ENCODE assay signal across 31 cellular contexts in the genomic region with DNA sequence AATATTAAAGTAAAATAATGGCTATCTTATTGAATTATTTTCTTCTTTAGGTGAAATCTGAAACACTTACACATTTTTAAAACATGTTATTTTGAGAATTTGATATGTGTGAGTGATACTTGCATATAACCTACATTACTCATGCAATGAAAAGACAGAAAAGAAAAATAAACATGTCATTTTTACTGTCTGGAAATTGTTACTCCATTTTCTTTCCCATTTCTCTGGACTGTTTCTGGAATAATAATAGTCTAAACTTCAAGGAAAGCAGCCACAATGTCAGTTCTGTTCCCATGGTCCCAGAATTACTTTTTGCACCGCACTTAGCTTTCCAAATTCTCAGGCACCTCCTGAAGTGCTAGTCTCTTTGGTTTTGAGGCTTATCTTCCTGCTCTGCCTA.
DNase-seq lines count a peak whose midpoint lies in the region; ATAC-seq and TF ChIP-seq lines count a peak whose summit lies in the region.
"Had no signal": no experiment of that assay in that cellular context is flagged by ENCODE, and none has a peak within 500 bp of the region (broad histone marks: within the 10 kb centered on the region; RNA-seq: fewer than 3 reads in every experiment).

No MANE protein-coding gene starts in this region.

- no peak overlapping the region for H3K14ac ChIP-seq in mesenchymal stem cell (ENCODE audit: low read length in 2 of 2)

- H2AFZ ChIP-seq in DND-41 (ENCODE audit: low read depth, low read length) (peak overlapping the region; percentile 38; the same call in 1 of the 2 replicates), mesenchymal stem cell (ENCODE audit: low read depth, low read length) (no peak overlapping the region)

- H3K4me1 ChIP-seq in DND-41 (ENCODE audit: insufficient read depth, low read length) (no peaks in the 10 kb centered on the region), mesenchymal stem cell (ENCODE audit: control insufficient read depth, insufficient read depth, low read depth, low read length) (peaks cover 8% of the 10 kb centered on the region)
- H3K4me1 ChIP-seq: esophagus squamous epithelium, spleen had no signal

- H3K27me3 Mint-ChIP-seq in activated T-helper 1 cell treated with anti-CD3 and anti-CD28 coated beads, Interleukin-12 subunit alpha, Interleukin-12 subunit beta, Interleukin-2, Interleukin-4 antibody, amounts not matched to agents 30 ng/mL and 10 ng/mL and 1 ng/mL, durations not matched to agents 14 hours and 24 hours and 36 hours (ENCODE audit: insufficient read depth): no peaks in the 10 kb centered on the region
- H3K27me3 Mint-ChIP-seq: activated CD4-positive, alpha-beta T cell treated with anti-CD3 and anti-CD28 coated beads for 36 hours; activated naive CD8-positive, alpha-beta T cell; CD4-positive, CD25-positive, alpha-beta regulatory T cell; central memory CD8-positive, alpha-beta T cell had no signal

- no peaks in the 10 kb centered on the region for H4K20me1 ChIP-seq in DND-41 (ENCODE audit: insufficient read depth, low read length)

- H3K18ac ChIP-seq in mesenchymal stem cell (ENCODE audit: low read depth in 1 of 2, low read length in 2 of 2): peak overlapping the region in 1 of 2 experiments; percentile 9

- H2BK12ac ChIP-seq in mesenchymal stem cell (ENCODE audit: low read length in 2 of 2): no peak overlapping the region

- H3K4me3 Mint-ChIP-seq in activated T-helper 1 cell treated with anti-CD3 and anti-CD28 coated beads, Interleukin-12 subunit alpha, Interleukin-12 subunit beta, Interleukin-2, Interleukin-4 antibody, amounts not matched to agents 30 ng/mL and 10 ng/mL and 1 ng/mL, durations not matched to agents 14 hours and 24 hours and 36 hours: no peak overlapping the region
- H3K4me3 Mint-ChIP-seq: activated CD4-positive, alpha-beta T cell treated with anti-CD3 and anti-CD28 coated beads for 36 hours; activated CD8-positive, alpha-beta T cell treated with anti-CD3 and anti-CD28 coated beads, Interleukin-2, amount 10 ng/mL, durations not matched to agents 7 days and 5 days; activated naive CD8-positive, alpha-beta T cell; CD4-positive, CD25-positive, alpha-beta regulatory T cell; central memory CD8-positive, alpha-beta T cell; immature natural killer cell; memory B cell had no signal

- H3K9me3 ChIP-seq in DND-41 (ENCODE audit: insufficient read depth, low read length, severe bottlenecking) (no peaks in the 10 kb centered on the region), mesenchymal stem cell (ENCODE audit: control insufficient read depth, low read length) (no peaks in the 10 kb centered on the region)
- H3K9me3 ChIP-seq: esophagus squamous epithelium, tibial nerve had no signal

- H3K23ac ChIP-seq in mesenchymal stem cell (ENCODE audit: low read length in 2 of 2): no peak overlapping the region

- 95% methylated on average over 1 of the region's 1 CpG for WGBS in mesenchymal stem cell

- H3K36me3 Mint-ChIP-seq in activated T-helper 1 cell treated with anti-CD3 and anti-CD28 coated beads, Interleukin-12 subunit alpha, Interleukin-12 subunit beta, Interleukin-2, Interleukin-4 antibody, amounts not matched to agents 30 ng/mL and 10 ng/mL and 1 ng/mL, durations not matched to agents 14 hours and 24 hours and 36 hours (ENCODE audit: low read depth): no peaks in the 10 kb centered on the region
- H3K36me3 Mint-ChIP-seq: activated naive CD8-positive, alpha-beta T cell; CD4-positive, CD25-positive, alpha-beta regulatory T cell; immature natural killer cell; memory B cell had no signal

- H4K91ac ChIP-seq in mesenchymal stem cell (ENCODE audit: low read length): no peak overlapping the region

- H3K4ac ChIP-seq in mesenchymal stem cell (ENCODE audit: low read depth in 1 of 2, low read length in 2 of 2): no peak overlapping the region

- intact Hi-C loops in activated T-helper 1 cell treated with anti-CD3 and anti-CD28 coated beads, Interleukin-12 subunit alpha, Interleukin-12 subunit beta, Interleukin-2, Interleukin-4 antibody, amounts not matched to agents 30 ng/mL and 10 ng/mL and 1 ng/mL, durations not matched to agents 14 hours and 24 hours and 36 hours (cut with micrococcal nuclease): no loop called here

- peak overlapping the region; percentile 69 for H4K8ac ChIP-seq in mesenchymal stem cell (ENCODE audit: low read length)

- in situ Hi-C loops in brain microvascular endothelial cell (cut with HindIII; ENCODE audit: low pct_ligation_motif_present, low sequenced_read_pairs): no loop called here

- H3K36me3 ChIP-seq in DND-41 (ENCODE audit: insufficient read depth, low read length) (no peaks in the 10 kb centered on the region), brain microvascular endothelial cell (replicated peaks) (no peaks in the 10 kb centered on the region), mesenchymal stem cell (ENCODE audit: control insufficient read depth in 1 of 2, insufficient read depth in 2 of 2, low read depth in 1 of 2, low read length in 2 of 2) (peaks cover 0 to 4% of the 10 kb centered on the region in 2 experiments)
- H3K36me3 ChIP-seq: esophagus squamous epithelium, spleen, tibial nerve had no signal

- H3K27me3 ChIP-seq in DND-41 (ENCODE audit: insufficient read depth, low read length, poor library complexity) (no peaks in the 10 kb centered on the region), brain microvascular endothelial cell (replicated peaks) (no peaks in the 10 kb centered on the region), mesenchymal stem cell (ENCODE audit: control insufficient read depth in 1 of 2, insufficient read depth in 1 of 2, low read length in 2 of 2) (no peaks in the 10 kb centered on the region)
- H3K27me3 ChIP-seq: dorsolateral prefrontal cortex, esophagus squamous epithelium, spleen, tibial nerve had no signal

- H3K9me3 Mint-ChIP-seq in activated T-helper 1 cell treated with anti-CD3 and anti-CD28 coated beads, Interleukin-12 subunit alpha, Interleukin-12 subunit beta, Interleukin-2, Interleukin-4 antibody, amounts not matched to agents 30 ng/mL and 10 ng/mL and 1 ng/mL, durations not matched to agents 14 hours and 24 hours and 36 hours: no peaks in the 10 kb centered on the region

- H3K4me1 Mint-ChIP-seq in activated T-helper 1 cell treated with anti-CD3 and anti-CD28 coated beads, Interleukin-12 subunit alpha, Interleukin-12 subunit beta, Interleukin-2, Interleukin-4 antibody, amounts not matched to agents 30 ng/mL and 10 ng/mL and 1 ng/mL, durations not matched to agents 14 hours and 24 hours and 36 hours (ENCODE audit: low read depth): no peaks in the 10 kb centered on the region
- H3K4me1 Mint-ChIP-seq: activated CD4-positive, alpha-beta T cell treated with anti-CD3 and anti-CD28 coated beads for 36 hours; CD4-positive, CD25-positive, alpha-beta regulatory T cell; central memory CD8-positive, alpha-beta T cell; immature natural killer cell; memory B cell had no signal

- H2BK120ac ChIP-seq in mesenchymal stem cell (ENCODE audit: low read depth, low read length): no peak overlapping the region

- no peaks in the 10 kb centered on the region for H3K79me2 ChIP-seq in DND-41 (ENCODE audit: insufficient read depth, low read length)

- DNase-seq in DND-41 (no peak), M059J (ENCODE audit: low read depth) (peak; percentile 39), brain microvascular endothelial cell (no peak), mesenchymal stem cell (no peak)
- no peak for DNase-seq in activated T-helper 1 cell treated with anti-CD3 and anti-CD28 coated beads, Interleukin-12 subunit alpha, Interleukin-12 subunit beta, Interleukin-2, Interleukin-4 antibody, amounts not matched to agents 30 ng/mL and 10 ng/mL and 1 ng/mL, durations not matched to agents 14 hours and 24 hours and 36 hours (ENCODE audit: low spot score)
- no peak for DNase-seq in effector CD4-positive, alpha-beta T cell
- DNase-seq: activated CD4-positive, alpha-beta T cell treated with anti-CD3 and anti-CD28 coated beads for 36 hours; activated CD8-positive, alpha-beta T cell treated with anti-CD3 and anti-CD28 coated beads, Interleukin-2, amount 10 ng/mL, durations not matched to agents 7 days and 5 days; activated effector memory CD4-positive, alpha-beta T cell treated with Interleukin-2 at 50 U/mL for 16 hours; AML-193; CD4-positive, CD25-positive, alpha-beta regulatory T cell; dorsolateral prefrontal cortex; esophagus squamous epithelium; immature natural killer cell; KG1; NCI-H2029; NCI-H524 treated with DMSO at 0.1 percent for 48 hours; right cardiac atrium; spleen; stimulated activated CD4-positive, alpha-beta T cell treated with anti-CD3 and anti-CD28 coated beads, Interleukin-2, amount 100 ng/mL, for 24 hours; stimulated activated CD8-positive, alpha-beta memory T cell treated with anti-CD3 and anti-CD28 coated beads, Interleukin-4, amount 100 ng/mL, for 48 hours; T-helper 9 cell had no signal

- no peak overlapping the region for H3K27ac Mint-ChIP-seq in activated T-helper 1 cell treated with anti-CD3 and anti-CD28 coated beads, Interleukin-12 subunit alpha, Interleukin-12 subunit beta, Interleukin-2, Interleukin-4 antibody, amounts not matched to agents 30 ng/mL and 10 ng/mL and 1 ng/mL, durations not matched to agents 14 hours and 24 hours and 36 hours
- H3K27ac Mint-ChIP-seq: activated CD4-positive, alpha-beta T cell treated with anti-CD3 and anti-CD28 coated beads for 36 hours; activated CD8-positive, alpha-beta T cell treated with anti-CD3 and anti-CD28 coated beads, Interleukin-2, amount 10 ng/mL, durations not matched to agents 7 days and 5 days; activated naive CD8-positive, alpha-beta T cell; CD4-positive, CD25-positive, alpha-beta regulatory T cell; immature natural killer cell; memory B cell had no signal

- H3K4me2 ChIP-seq in DND-41 (ENCODE audit: insufficient read depth, low read length): no peak overlapping the region
- no peak overlapping the region for H3K4me2 ChIP-seq in mesenchymal stem cell (ENCODE audit: low read length, poor library complexity, severe bottlenecking)

- H3K27ac ChIP-seq in DND-41 (ENCODE audit: low read length): no peak overlapping the region
- H3K27ac ChIP-seq in brain microvascular endothelial cell: peak overlapping the region; percentile 89
- peak overlapping the region; percentile 53 for H3K27ac ChIP-seq in mesenchymal stem cell (ENCODE audit: low read length, poor library complexity, severe bottlenecking)
- H3K27ac ChIP-seq: dorsolateral prefrontal cortex, esophagus squamous epithelium, HL-60, spleen, tibial nerve had no signal

- peak overlapping the region; percentile 69 for H2AK5ac ChIP-seq in mesenchymal stem cell (ENCODE audit: low read length, severe bottlenecking)

- peaks cover 18% of the 10 kb centered on the region for H3K79me1 ChIP-seq in mesenchymal stem cell (replicated peaks; ENCODE audit: low read length, poor library complexity, severe bottlenecking)

- H2BK5ac ChIP-seq in mesenchymal stem cell (ENCODE audit: low read depth, low read length, poor library complexity, severe bottlenecking): no peak overlapping the region

- H3K4me3 ChIP-seq in DND-41 (ENCODE audit: low read depth in 1 of 2, low read length in 2 of 2) (no peak overlapping the region), brain microvascular endothelial cell (ENCODE audit: low read depth, low read length) (no peak overlapping the region), mesenchymal stem cell (ENCODE audit: insufficient read depth in 1 of 2, low read depth in 1 of 2, low read length in 2 of 2) (no peak overlapping the region)
- H3K4me3 ChIP-seq: dorsolateral prefrontal cortex, esophagus squamous epithelium, GM12878, spleen, tibial nerve had no signal

- ATAC-seq in DND-41 (ENCODE audit: insufficient read depth, low read depth) (no peak), HG03280 (IDR thresholded peaks at IDR 0.05; ENCODE audit: unreplicated experiment) (no peak), GM21381 (IDR thresholded peaks at IDR 0.05; ENCODE audit: unreplicated experiment) (no peak)
- ATAC-seq: activated CD4-positive, alpha-beta T cell treated with anti-CD3 and anti-CD28 coated beads for 36 hours; activated CD8-positive, alpha-beta T cell treated with anti-CD3 and anti-CD28 coated beads, Interleukin-2, amount 10 ng/mL, durations not matched to agents 7 days and 5 days; GM12878; Panc1; right cardiac atrium had no signal

- TF ChIP-seq CTCF in DND-41 (IDR thresholded peaks at IDR 0.05; ENCODE audit: borderline replicate concordance, extremely low read depth, low read length, poor library complexity, severe bottlenecking) (no peak), brain microvascular endothelial cell (IDR thresholded peaks at IDR 0.05; ENCODE audit: low read depth, low read length, missing control alignments) (no peak)

- no peak overlapping the region for H2BK15ac ChIP-seq in mesenchymal stem cell (ENCODE audit: low read depth, poor library complexity, severe bottlenecking)

- H3K9ac ChIP-seq in DND-41 (ENCODE audit: low read depth, low read length) (no peak overlapping the region), mesenchymal stem cell (ENCODE audit: low read length) (peak overlapping the region; percentile 2)
